In genomic region chr1:207025144-207025880, GRCh38 we compare ENCODE assay signal across 1 cellular context.
TF ChIP-seq lines count a peak whose summit lies in the region.

No MANE protein-coding gene starts in this region.

TF ChIP-seq in K562, 482 proteins besides CTCF, POLR2A, EP300 and RAD21 (continued from another document):
- TF ChIP-seq ETS1 (conservative IDR thresholded peaks at IDR 0.05; ENCODE audit: control insufficient read depth, low read depth, low read length) (0 out of 2 replicates have a peak, but pooled peaks have one; percentile 55), ZNF75A (CRISPR knock-in tag; IDR thresholded peaks at IDR 0.05) (peak; percentile 65), IFI16 (CRISPR knock-in tag; IDR thresholded peaks at IDR 0.05) (peak; percentile 79; the same call in 1 of the 2 replicates), RB1 (IDR thresholded peaks at IDR 0.05; ENCODE audit: low read depth) (0 out of 2 replicates have a peak, but pooled peaks have one; percentile 15), ZNF57 (CRISPR knock-in tag; IDR thresholded peaks at IDR 0.05) (peak; percentile 85; the same call in 1 of the 2 replicates), DEAF1 (CRISPR knock-in tag; IDR thresholded peaks at IDR 0.05) (peak; percentile 6; the same call in 1 of the 2 replicates), ZNF436 (CRISPR knock-in tag; IDR thresholded peaks at IDR 0.05) (no peak), MAFK (IDR thresholded peaks at IDR 0.05; ENCODE audit: low read length) (peak; percentile 18; the same call in 1 of the 2 replicates), ZNF740 (CRISPR knock-in tag; IDR thresholded peaks at IDR 0.05) (no peak), ZNF740 (tag; IDR thresholded peaks at IDR 0.05) (peak in 1 of 2 experiments; percentile 49; a peak in 1 of 4 replicates), SNIP1 (IDR thresholded peaks at IDR 0.05; ENCODE audit: low read depth) (no peak), ZNF398 (CRISPR knock-in tag; IDR thresholded peaks at IDR 0.05) (peak; percentile 50; the same call in 1 of the 2 replicates), MTA3 (IDR thresholded peaks at IDR 0.05; ENCODE audit: borderline replicate concordance) (no peak), ARHGAP35 (IDR thresholded peaks at IDR 0.05; ENCODE audit: partially characterized antibody) (no peak), ZFX (CRISPR knock-in tag; IDR thresholded peaks at IDR 0.05) (peak; percentile 47), ZSCAN32 (CRISPR knock-in tag; IDR thresholded peaks at IDR 0.05) (0 out of 2 replicates have a peak, but pooled peaks have one; percentile 55), MAX (CRISPR knock-in tag; IDR thresholded peaks at IDR 0.05) (peak; percentile 49; the same call in 1 of the 2 replicates), ZNF41 (CRISPR knock-in tag; conservative IDR thresholded peaks at IDR 0.05) (peak; percentile 32; the same call in 1 of the 2 replicates), MAZ (CRISPR knock-in tag; conservative IDR thresholded peaks at IDR 0.05 in 1 of 2, IDR thresholded peaks at IDR 0.05 in 1 of 2) (peak in 1 of 2 experiments; percentile 85; a peak in 2 of 4 replicates), ZNF175 (CRISPR knock-in tag; IDR thresholded peaks at IDR 0.05; ENCODE audit: low read depth) (no peak), ZFP1 (CRISPR knock-in tag; IDR thresholded peaks at IDR 0.05) (peak; percentile 35; the same call in 1 of the 2 replicates), ZBTB33 (CRISPR knock-in tag; IDR thresholded peaks at IDR 0.05) (no peak)
